Comparison of ENCODE assay signal across 9 cellular contexts in genomic region chr10:121753726-121754476, GRCh38.
A peak's percentile ranks its signal among the peaks of the same experiment; 100 is the strongest.
DNase-seq lines count a peak whose midpoint lies in the region; ATAC-seq lines count a peak whose summit lies in the region.
"Had no signal": no experiment of that assay in that cellular context is flagged by ENCODE, and none has a peak within 500 bp of the region (broad histone marks: within the 10 kb centered on the region; RNA-seq: fewer than 3 reads in every experiment).

No MANE protein-coding gene starts in this region.

- no peaks in the 10 kb centered on the region for H3K4me1 ChIP-seq in CD4-positive, CD25-positive, alpha-beta regulatory T cell (ENCODE audit: control insufficient read depth, insufficient read depth, low read length, poor library complexity, severe bottlenecking)

- peaks cover 2 to 21% (median 13%) of the 10 kb centered on the region in 4 donors for H3K4me1 Mint-ChIP-seq in CD4-positive, CD25-positive, alpha-beta regulatory T cell

- no peak overlapping the region for H3K4me3 Mint-ChIP-seq in CD4-positive, CD25-positive, alpha-beta regulatory T cell

- H3K36me3 Mint-ChIP-seq in CD4-positive, CD25-positive, alpha-beta regulatory T cell = peaks cover 32% of the 10 kb centered on the region

- H3K27me3 Mint-ChIP-seq in CD4-positive, CD25-positive, alpha-beta regulatory T cell = no peaks in the 10 kb centered on the region

- H3K27me3 ChIP-seq in CD4-positive, CD25-positive, alpha-beta regulatory T cell (ENCODE audit: control insufficient read depth, insufficient read depth, low read length) = no peaks in the 10 kb centered on the region
- H3K27me3 ChIP-seq: neutrophil had no signal

- H3K27ac ChIP-seq in CD4-positive, CD25-positive, alpha-beta regulatory T cell (ENCODE audit: insufficient read depth, low read length, poor library complexity, severe bottlenecking) = no peak overlapping the region
- H3K27ac ChIP-seq: neutrophil had no signal

- no peak overlapping the region for H3K4me3 ChIP-seq in CD4-positive, CD25-positive, alpha-beta regulatory T cell (ENCODE audit: low read depth, low read length)

- peak; percentile 18 to 50 for ATAC-seq in CD4-positive, CD25-positive, alpha-beta regulatory T cell (ENCODE audit: low read depth in 2 of 2)
- ATAC-seq in GM19025 (IDR thresholded peaks at IDR 0.05; ENCODE audit: low read depth, unreplicated experiment) (peak; percentile 83), HG03097 (IDR thresholded peaks at IDR 0.05; ENCODE audit: low FRiP score, unreplicated experiment) (peak; percentile 87)

- no peak overlapping the region for H3K27ac Mint-ChIP-seq in CD4-positive, CD25-positive, alpha-beta regulatory T cell

- H3K9me3 ChIP-seq in CD4-positive, CD25-positive, alpha-beta regulatory T cell (ENCODE audit: control insufficient read depth in 2 of 2, low read length in 2 of 2) = peaks cover 7 to 13% of the 10 kb centered on the region in 2 experiments

- H3K36me3 ChIP-seq in CD4-positive, CD25-positive, alpha-beta regulatory T cell (ENCODE audit: control insufficient read depth, insufficient read depth, low read length) = peaks cover 11% of the 10 kb centered on the region
- H3K36me3 ChIP-seq: neutrophil had no signal

- peaks cover 0 to 23% (median 6%) of the 10 kb centered on the region in 7 donors for H3K9me3 Mint-ChIP-seq in CD4-positive, CD25-positive, alpha-beta regulatory T cell

- peak in 1 of 3 donors; percentile 38 for DNase-seq in CD4-positive, CD25-positive, alpha-beta regulatory T cell
- peak; percentile 79 for DNase-seq in RPMI7951 (ENCODE audit: low read depth)
- DNase-seq in foreskin melanocyte = peak; percentile 59
- DNase-seq in anterior cingulate cortex (lab: John Stamatoyannopoulos, UW) = no peak
- no peak for DNase-seq in KG1 (lab: John Stamatoyannopoulos, UW)
- no peak for DNase-seq in COLO668 (lab: John Stamatoyannopoulos, UW; ENCODE audit: unreplicated experiment)

Comparison
In these comparisons a context has a peak if more than half of its experiments do, and no peak if none do; other contexts are left out.
1. ATAC-seq: peak in every context shown above with its lines; median percentile 87 in HG03097; 83 in GM19025; 34 in CD4-positive, CD25-positive, alpha-beta regulatory T cell.
2. DNase-seq: peak in RPMI7951 (single experiment) and foreskin melanocyte (single experiment); none in anterior cingulate cortex (0 of 58), KG1 (single experiment) and COLO668 (single experiment).